Comparison of ENCODE assay signal across 8 cellular contexts in the genomic region with DNA sequence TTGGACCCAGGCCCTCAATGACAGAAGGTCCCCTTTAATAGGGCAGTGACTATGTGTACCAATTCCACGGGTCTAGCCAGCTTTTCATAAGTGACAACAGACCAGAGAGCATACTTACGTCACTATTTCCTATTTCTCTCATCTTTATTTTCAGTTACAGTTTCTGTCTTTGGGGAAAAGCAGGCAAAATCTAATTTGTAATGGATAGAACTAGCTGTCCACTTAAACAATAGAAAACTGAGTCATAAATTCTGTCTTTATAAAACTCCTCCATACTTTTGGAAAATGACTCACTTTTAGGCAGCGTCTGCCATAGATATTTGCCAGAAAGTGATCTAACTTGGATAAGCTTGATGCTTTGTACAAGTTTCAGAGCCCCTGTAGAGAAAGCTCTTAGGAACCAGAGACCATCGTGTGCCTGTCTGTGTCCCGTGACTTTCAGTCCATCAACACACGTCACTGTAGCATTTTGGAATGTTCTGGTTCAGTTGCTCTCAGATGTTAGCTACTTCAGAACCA.
DNase-seq lines count a peak whose midpoint lies in the region; ATAC-seq, FAIRE-seq and TF ChIP-seq lines count a peak whose summit lies in the region.

No MANE protein-coding gene starts in this region.

- H3K27ac ChIP-seq in coronary artery, result no peak overlapping the region

- H3K4me3 ChIP-seq in coronary artery, result no peak overlapping the region

- peak; percentile 61 for ATAC-seq in left lobe of liver

- H3K27me3 Mint-ChIP-seq in HFFc6 (ENCODE audit: insufficient read depth), result peaks cover 8% of the 10 kb centered on the region
- no peaks in the 10 kb centered on the region for H3K27me3 Mint-ChIP-seq in T-helper 1 cell treated with Interleukin-12 subunit alpha and Interleukin-12 subunit beta and Interleukin-4 antibody, amounts not matched to agents 30 μg/mL and 1 μg/mL, for 36 hours (ENCODE audit: low read depth)

- peaks cover 7% of the 10 kb centered on the region for H3K4me1 Mint-ChIP-seq in HFFc6 (ENCODE audit: low read depth)
- peaks cover 30% of the 10 kb centered on the region for H3K4me1 Mint-ChIP-seq in T-helper 1 cell treated with Interleukin-12 subunit alpha and Interleukin-12 subunit beta and Interleukin-4 antibody, amounts not matched to agents 30 μg/mL and 1 μg/mL, for 36 hours (ENCODE audit: low read depth)

- H3K27ac Mint-ChIP-seq in HFFc6, result no peak overlapping the region
- H3K27ac Mint-ChIP-seq in T-helper 1 cell treated with Interleukin-12 subunit alpha and Interleukin-12 subunit beta and Interleukin-4 antibody, amounts not matched to agents 30 μg/mL and 1 μg/mL, for 36 hours, result peak overlapping the region; percentile 57

- H3K9me3 Mint-ChIP-seq in HFFc6, result no peaks in the 10 kb centered on the region
- peaks cover 4% of the 10 kb centered on the region for H3K9me3 Mint-ChIP-seq in T-helper 1 cell treated with Interleukin-12 subunit alpha and Interleukin-12 subunit beta and Interleukin-4 antibody, amounts not matched to agents 30 μg/mL and 1 μg/mL, for 36 hours

- TF ChIP-seq POLR2A in GM12892 (IDR thresholded peaks at IDR 0.05; ENCODE audit: low read depth, low read length), result no peak

- H3K36me3 Mint-ChIP-seq in HFFc6 (ENCODE audit: low read depth), result no peaks in the 10 kb centered on the region
- H3K36me3 Mint-ChIP-seq in T-helper 1 cell treated with Interleukin-12 subunit alpha and Interleukin-12 subunit beta and Interleukin-4 antibody, amounts not matched to agents 30 μg/mL and 1 μg/mL, for 36 hours (ENCODE audit: low read depth), result peaks cover 13% of the 10 kb centered on the region

- FAIRE-seq in GM12892 (lab: Jason Lieb, UNC), result peak; percentile 81

- peak; percentile 21 for DNase-seq in GM12892 (ENCODE audit: insufficient read length)
- peak; percentile 9 for DNase-seq in HFFc6
- DNase-seq in left lobe of liver (ENCODE audit: low spot score), result no peak
- DNase-seq in NCI-H345 (lab: John Stamatoyannopoulos, UW), result no peak
- DNase-seq in coronary artery (ENCODE audit: low spot score), result no peak
- DNase-seq in cortex of kidney (lab: John Stamatoyannopoulos, UW), result no peak
- DNase-seq in epidermal melanocyte (ENCODE audit: insufficient read length, low spot score), result no peak

- TF ChIP-seq CTCF in HFFc6 (IDR thresholded peaks at IDR 0.05), result no peak
- TF ChIP-seq CTCF in coronary artery (IDR thresholded peaks at IDR 0.05), result no peak

- H3K4me3 Mint-ChIP-seq in HFFc6, result no peak overlapping the region
- H3K4me3 Mint-ChIP-seq in T-helper 1 cell treated with Interleukin-12 subunit alpha and Interleukin-12 subunit beta and Interleukin-4 antibody, amounts not matched to agents 30 μg/mL and 1 μg/mL, for 36 hours, result peak overlapping the region; percentile 5

Comparison
In these comparisons a context has a peak if more than half of its experiments do, and no peak if none do; other contexts are left out.
1. DNase-seq: peak in GM12892 (single experiment) and HFFc6 (single experiment); none in left lobe of liver (single experiment), NCI-H345 (single experiment), coronary artery (single experiment), cortex of kidney (single experiment) and epidermal melanocyte (single experiment).